In the genomic region with DNA sequence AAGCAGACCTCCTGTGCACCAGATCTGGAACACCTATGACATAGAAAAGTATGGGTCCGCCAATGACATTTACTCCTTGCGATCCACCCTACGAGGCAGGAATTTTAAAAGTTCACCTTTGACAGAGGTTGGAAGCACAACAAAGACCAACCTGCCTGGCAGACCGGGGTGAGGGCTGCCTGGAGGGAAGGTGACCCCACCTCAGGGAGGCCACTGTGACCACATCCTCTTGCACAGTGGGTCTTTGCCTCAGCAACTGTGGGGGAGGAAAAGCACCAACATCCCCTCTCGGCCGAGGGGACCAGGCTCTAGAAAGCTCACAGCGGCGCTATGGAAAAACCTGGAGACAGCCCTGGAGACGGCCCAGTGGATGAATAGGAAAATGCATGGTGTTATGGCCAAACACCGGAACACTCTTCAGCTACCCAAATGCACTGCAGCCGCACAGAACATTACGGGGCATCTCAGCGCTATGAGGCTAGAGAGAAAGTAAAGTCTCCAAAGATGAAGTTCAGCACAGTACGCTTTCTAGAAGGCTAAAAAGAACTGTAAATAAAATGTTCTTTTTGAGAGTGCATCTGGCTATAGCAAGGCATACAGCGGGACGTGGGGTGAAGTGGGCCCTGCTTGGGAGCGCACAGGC, we compare ENCODE assay signal across 20 cellular contexts. TPM values are rescaled to one million over a fixed set of nuclear protein-coding genes. Genes with fewer than 3 reads are reported as not detected.
DNase-seq lines count a peak whose midpoint lies in the region; ATAC-seq lines count a peak whose summit lies in the region.
"Had no signal": no experiment of that assay in that cellular context is flagged by ENCODE, and none has a peak within 500 bp of the region (broad histone marks: within the 10 kb centered on the region; RNA-seq: fewer than 3 reads in every experiment).

No MANE protein-coding gene starts in this region.

- no peaks in the 10 kb centered on the region for H3K36me3 ChIP-seq in H7 (replicated peaks; ENCODE audit: control insufficient read depth, insufficient read depth, low read length)
- H3K36me3 ChIP-seq: heart right ventricle, left ventricle myocardium inferior, Peyer's patch had no signal

- H3K27ac Mint-ChIP-seq in effector memory CD8-positive, alpha-beta T cell, result peak overlapping the region; percentile 17 to 55
- H3K27ac Mint-ChIP-seq in stimulated activated effector memory CD8-positive, alpha-beta T cell treated with anti-CD3 and anti-CD28 coated beads, Interleukin-12 subunit alpha, Interleukin-12 subunit beta, amount 100 ng/mL, for 72 hours, result peak overlapping the region; percentile 40
- H3K27ac Mint-ChIP-seq: activated CD4-positive, alpha-beta T cell treated with anti-CD3 and anti-CD28 coated beads, Interleukin-2, amount 10 ng/mL, durations not matched to agents 7 days and 5 days; activated T-helper 2 cell treated with anti-CD3 and anti-CD28 coated beads, Interferon-gamma antibody, Interleukin-2, Interleukin-4, amounts not matched to agents 10 μg/mL and 5 μg/mL and 100 μg/mL, durations not matched to agents 14 hours and 24 hours and 36 hours; mesothelial cell of epicardium; nephron progenitor cell; T-helper 1 cell treated with Interleukin-12 subunit alpha and Interleukin-12 subunit beta and Interleukin-4 antibody, amounts not matched to agents 30 μg/mL and 1 μg/mL, for 36 hours had no signal

- peak; percentile 52 for ATAC-seq in effector memory CD8-positive, alpha-beta T cell (replicated peaks)
- ATAC-seq in stimulated activated effector memory CD8-positive, alpha-beta T cell treated with anti-CD3 and anti-CD28 coated beads, Interleukin-12 subunit alpha, Interleukin-12 subunit beta, amount 100 ng/mL, for 72 hours, result peak; percentile 47
- ATAC-seq: heart right ventricle had no signal

- peaks cover 9 to 11% of the 10 kb centered on the region in 2 donors for H3K4me1 Mint-ChIP-seq in effector memory CD8-positive, alpha-beta T cell (ENCODE audit: low read depth in 2 of 2)
- peaks cover 11% of the 10 kb centered on the region for H3K4me1 Mint-ChIP-seq in stimulated activated effector memory CD8-positive, alpha-beta T cell treated with anti-CD3 and anti-CD28 coated beads, Interleukin-12 subunit alpha, Interleukin-12 subunit beta, amount 100 ng/mL, for 72 hours
- H3K4me1 Mint-ChIP-seq: mesothelial cell of epicardium had no signal

- DNase-seq in H7 (peak; percentile 82), UCSD-AML1 (lab: John Stamatoyannopoulos, UW; ENCODE audit: unreplicated experiment) (peak; percentile 57), nucleus accumbens (lab: John Stamatoyannopoulos, UW) (no peak), NCI-H1092 treated with DMSO at 0.1 percent for 48 hours (lab: John Stamatoyannopoulos, UW) (no peak), iPS-NIHi11 (ENCODE audit: low spot score) (no peak)
- DNase-seq in effector memory CD8-positive, alpha-beta T cell, result no peak
- DNase-seq in stimulated activated effector memory CD8-positive, alpha-beta T cell treated with anti-CD3 and anti-CD28 coated beads, Interleukin-12 subunit alpha, Interleukin-12 subunit beta, amount 100 ng/mL, for 72 hours (ENCODE audit: low spot score in 2 of 2), result no peak
- DNase-seq: activated CD4-positive, alpha-beta T cell treated with anti-CD3 and anti-CD28 coated beads, Interleukin-2, amount 10 ng/mL, durations not matched to agents 7 days and 5 days; activated CD8-positive, alpha-beta memory T cell treated with anti-CD3 and anti-CD28 coated beads, Interleukin-2, amount 50 U/mL, for 48 hours; DMS79; heart right ventricle; Karpas-422; left ventricle myocardium inferior; NCI-H1105; NCI-H2081; nephron progenitor cell; Peyer's patch had no signal

- H3K27me3 ChIP-seq in H7 (ENCODE audit: control insufficient read depth, insufficient read depth, low read length), result no peaks in the 10 kb centered on the region
- H3K27me3 ChIP-seq: heart right ventricle, Peyer's patch had no signal

- no peak overlapping the region for H3K4me3 ChIP-seq in H7 (ENCODE audit: insufficient read depth, low read depth, low read length)
- H3K4me3 ChIP-seq: heart right ventricle, left ventricle myocardium inferior, Peyer's patch had no signal

- peak overlapping the region; percentile 45 to 63 for H3K4me3 Mint-ChIP-seq in effector memory CD8-positive, alpha-beta T cell
- peak overlapping the region; percentile 7 for H3K4me3 Mint-ChIP-seq in stimulated activated effector memory CD8-positive, alpha-beta T cell treated with anti-CD3 and anti-CD28 coated beads, Interleukin-12 subunit alpha, Interleukin-12 subunit beta, amount 100 ng/mL, for 72 hours
- H3K4me3 Mint-ChIP-seq: activated CD4-positive, alpha-beta T cell treated with anti-CD3 and anti-CD28 coated beads, Interleukin-2, amount 10 ng/mL, durations not matched to agents 7 days and 5 days; mesothelial cell of epicardium; nephron progenitor cell; T-helper 1 cell treated with Interleukin-12 subunit alpha and Interleukin-12 subunit beta and Interleukin-4 antibody, amounts not matched to agents 30 μg/mL and 1 μg/mL, for 36 hours had no signal

- H3K36me3 Mint-ChIP-seq in effector memory CD8-positive, alpha-beta T cell (ENCODE audit: insufficient read depth), result no peaks in the 10 kb centered on the region
- H3K36me3 Mint-ChIP-seq in stimulated activated effector memory CD8-positive, alpha-beta T cell treated with anti-CD3 and anti-CD28 coated beads, Interleukin-12 subunit alpha, Interleukin-12 subunit beta, amount 100 ng/mL, for 72 hours, result no peaks in the 10 kb centered on the region
- H3K36me3 Mint-ChIP-seq: mesothelial cell of epicardium had no signal

- no peaks in the 10 kb centered on the region for H3K27me3 Mint-ChIP-seq in effector memory CD8-positive, alpha-beta T cell
- H3K27me3 Mint-ChIP-seq: activated CD4-positive, alpha-beta T cell treated with anti-CD3 and anti-CD28 coated beads, Interleukin-2, amount 10 ng/mL, durations not matched to agents 7 days and 5 days had no signal

- no peaks in the 10 kb centered on the region for H3K9me3 Mint-ChIP-seq in effector memory CD8-positive, alpha-beta T cell
- no peaks in the 10 kb centered on the region for H3K9me3 Mint-ChIP-seq in stimulated activated effector memory CD8-positive, alpha-beta T cell treated with anti-CD3 and anti-CD28 coated beads, Interleukin-12 subunit alpha, Interleukin-12 subunit beta, amount 100 ng/mL, for 72 hours
- H3K9me3 Mint-ChIP-seq: activated CD4-positive, alpha-beta T cell treated with anti-CD3 and anti-CD28 coated beads, Interleukin-2, amount 10 ng/mL, durations not matched to agents 7 days and 5 days; activated T-helper 2 cell treated with anti-CD3 and anti-CD28 coated beads, Interferon-gamma antibody, Interleukin-2, Interleukin-4, amounts not matched to agents 10 μg/mL and 5 μg/mL and 100 μg/mL, durations not matched to agents 14 hours and 24 hours and 36 hours; mesothelial cell of epicardium; nephron progenitor cell; T-helper 1 cell treated with Interleukin-12 subunit alpha and Interleukin-12 subunit beta and Interleukin-4 antibody, amounts not matched to agents 30 μg/mL and 1 μg/mL, for 36 hours had no signal

RNA-seq across cellular contexts. Expression of a gene that starts 1.8 kb away (rescaled TPM):
- 1.3 and 2.9 TPM in 2 replicates for total RNA-seq in H7 (2014; rRNA removed; shearing (Covaris generic))
- total RNA-seq: activated CD4-positive, alpha-beta T cell treated with anti-CD3 and anti-CD28 coated beads, Interleukin-2, amount 10 ng/mL, durations not matched to agents 7 days and 5 days; activated T-helper 2 cell treated with anti-CD3 and anti-CD28 coated beads, Interferon-gamma antibody, Interleukin-2, Interleukin-4, amounts not matched to agents 10 μg/mL and 5 μg/mL and 100 μg/mL, durations not matched to agents 14 hours and 24 hours and 36 hours had no signal

Comparison
In these comparisons a context has a peak if more than half of its experiments do, and no peak if none do; other contexts are left out.
1. DNase-seq: peak in H7 (single experiment) and UCSD-AML1 (single experiment); none in effector memory CD8-positive, alpha-beta T cell (0 of 3), stimulated activated effector memory CD8-positive, alpha-beta T cell treated with anti-CD3 and anti-CD28 coated beads, Interleukin-12 subunit alpha, Interleukin-12 subunit beta, amount 100 ng/mL, for 72 hours (0 of 2), nucleus accumbens (0 of 56), NCI-H1092 treated with DMSO at 0.1 percent for 48 hours (single experiment) and iPS-NIHi11 (single experiment).